Comparison of ENCODE assay signal across 11 cellular contexts in genomic region chr11:16252373-16252772, GRCh38.
DNase-seq lines count a peak whose midpoint lies in the region; ATAC-seq and TF ChIP-seq lines count a peak whose summit lies in the region.
"Had no signal": no experiment of that assay in that cellular context is flagged by ENCODE, and none has a peak within 500 bp of the region (broad histone marks: within the 10 kb centered on the region; RNA-seq: fewer than 3 reads in every experiment).

No MANE protein-coding gene starts in this region.

- H3K27me3 ChIP-seq in breast epithelium (no peaks in the 10 kb centered on the region), RWPE2 (ENCODE audit: insufficient read depth, poor library complexity, severe bottlenecking) (no peaks in the 10 kb centered on the region), transverse colon (no peaks in the 10 kb centered on the region), Karpas-422 (ENCODE audit: low read length) (no peaks in the 10 kb centered on the region)
- H3K27me3 ChIP-seq: adrenal gland had no signal

- H3K9me2 ChIP-seq in Karpas-422 (replicated peaks; ENCODE audit: insufficient read depth, low read length), result no peaks in the 10 kb centered on the region

- TF ChIP-seq CTCF in MCF 10A (IDR thresholded peaks at IDR 0.05; ENCODE audit: unreplicated experiment), result peak; percentile 26
- no peak for TF ChIP-seq CTCF in breast epithelium (IDR thresholded peaks at IDR 0.05)
- TF ChIP-seq CTCF in RWPE2 (IDR thresholded peaks at IDR 0.05; ENCODE audit: poor library complexity, severe bottlenecking), result peak; percentile 16
- peak; percentile 12 to 42 (median 31) for TF ChIP-seq CTCF in transverse colon (IDR thresholded peaks at IDR 0.05)

- DNase-seq in MCF 10A (ENCODE audit: unreplicated experiment) (peak; percentile 16), breast epithelium (ENCODE audit: low spot score in 2 of 2) (no peak), RWPE2 (ENCODE audit: low spot score) (no peak), hepatic stellate cell (ENCODE audit: low spot score) (peak; percentile 2), transverse colon (no peak), Karpas-422 (no peak)
- DNase-seq: adrenal gland, NCI-H446 had no signal

- H3K36me3 ChIP-seq in breast epithelium (no peaks in the 10 kb centered on the region), RWPE2 (ENCODE audit: low read depth) (no peaks in the 10 kb centered on the region), transverse colon (no peaks in the 10 kb centered on the region), Karpas-422 (ENCODE audit: insufficient read depth, low read length) (no peaks in the 10 kb centered on the region)
- H3K36me3 ChIP-seq: adrenal gland had no signal

- no peaks in the 10 kb centered on the region for H3K79me2 ChIP-seq in Karpas-422 (ENCODE audit: low read length)

- H3K4me3 Mint-ChIP-seq in MCF 10A (ENCODE audit: unreplicated experiment), result no peak overlapping the region

- H3K27me3 Mint-ChIP-seq in MCF 10A (ENCODE audit: insufficient read depth, unreplicated experiment), result no peaks in the 10 kb centered on the region

- H3K4me3 ChIP-seq in breast epithelium (no peak overlapping the region), RWPE2 (ENCODE audit: severe bottlenecking) (no peak overlapping the region), transverse colon (no peak overlapping the region), Karpas-422 (ENCODE audit: low read length) (no peak overlapping the region)
- H3K4me3 ChIP-seq: adrenal gland, GM12878 had no signal

- H3K27ac Mint-ChIP-seq in MCF 10A (ENCODE audit: low read depth, unreplicated experiment), result no peak overlapping the region

- peaks cover 4% of the 10 kb centered on the region for H3K9me3 Mint-ChIP-seq in MCF 10A (ENCODE audit: unreplicated experiment)

- TF ChIP-seq EP300 in transverse colon (IDR thresholded peaks at IDR 0.05; ENCODE audit: low read depth), result no peak

- 20 to 48% methylated on average over 1 to 4 of the region's 4 CpGs for WGBS in transverse colon (ENCODE audit: low coverage in 1 of 2), 2 donors

- H3K9me3 ChIP-seq in breast epithelium (no peaks in the 10 kb centered on the region), RWPE2 (ENCODE audit: severe bottlenecking) (no peaks in the 10 kb centered on the region), transverse colon (no peaks in the 10 kb centered on the region), Karpas-422 (ENCODE audit: low read length) (no peaks in the 10 kb centered on the region)
- H3K9me3 ChIP-seq: adrenal gland had no signal

- CTCF ChIA-PET in MCF 10A (lab: Yijun Ruan, JAX), result interaction anchor here (0.7 to 0.9 kb wide), 2 partner anchors 167 to 1176 kb away, joined by 3 to 4 read pairs; no protein-coding TSS in a partner anchor

- ATAC-seq in RWPE2 (ENCODE audit: low read depth) (no peak), HG02588 (IDR thresholded peaks at IDR 0.05; ENCODE audit: unreplicated experiment) (no peak), GM21381 (IDR thresholded peaks at IDR 0.05; ENCODE audit: unreplicated experiment) (no peak)
- ATAC-seq: GM12878 had no signal

- TF ChIP-seq POLR2A in breast epithelium (IDR thresholded peaks at IDR 0.05), result no peak
- TF ChIP-seq POLR2A in transverse colon (IDR thresholded peaks at IDR 0.05), result no peak

- H3K36me3 Mint-ChIP-seq in MCF 10A (ENCODE audit: insufficient read depth, unreplicated experiment), result peaks cover 6% of the 10 kb centered on the region

- no peaks in the 10 kb centered on the region for H3K4me1 Mint-ChIP-seq in MCF 10A (ENCODE audit: insufficient read depth, unreplicated experiment)

- no peak overlapping the region for H3K27ac ChIP-seq in breast epithelium
- H3K27ac ChIP-seq in RWPE2 (ENCODE audit: poor library complexity, severe bottlenecking), result no peak overlapping the region
- no peak overlapping the region for H3K27ac ChIP-seq in transverse colon
- no peak overlapping the region for H3K27ac ChIP-seq in Karpas-422 (ENCODE audit: low read length)
- H3K27ac ChIP-seq: adrenal gland had no signal

- H2AFZ ChIP-seq in Karpas-422 (ENCODE audit: low read length), result no peak overlapping the region

- no TSS peak for BruUV-seq in MCF 10A (replicated peaks; lab: Mats Ljungman, UMichigan)

- no peaks in the 10 kb centered on the region for H3K4me1 ChIP-seq in breast epithelium
- no peaks in the 10 kb centered on the region for H3K4me1 ChIP-seq in RWPE2 (ENCODE audit: insufficient read depth, poor library complexity, severe bottlenecking)
- no peaks in the 10 kb centered on the region for H3K4me1 ChIP-seq in transverse colon
- no peaks in the 10 kb centered on the region for H3K4me1 ChIP-seq in Karpas-422 (ENCODE audit: low read length)
- H3K4me1 ChIP-seq: adrenal gland had no signal

- intact Hi-C loops in MCF 10A (cut with micrococcal nuclease), result loop anchor here (1.0 kb wide), 1 partner anchor 354 kb away; no protein-coding TSS in a partner anchor
- intact Hi-C loops in breast epithelium (cut with DNase I; ENCODE audit: low total_unique reads), result no loop called here
- intact Hi-C loops in transverse colon (cut with DNase I; ENCODE audit: low total_unique reads), result no loop called here

- POLR2A ChIA-PET in MCF 10A (lab: Yijun Ruan, JAX), result interaction anchor here (1.2 kb wide), 1 partner anchor 354 kb away, joined by 4 read pairs; no protein-coding TSS in a partner anchor

- no peak overlapping the region for H3K9ac ChIP-seq in Karpas-422 (ENCODE audit: low read length)

- in situ Hi-C loops in transverse colon (cut with MboI; ENCODE audit: low pct_ligation_motif_present in 1 of 4, low pct_unique_long_range_greater_than_20kb in 1 of 4, low sequenced_read_pairs in 3 of 4), result no loop called here

- no peak overlapping the region for H3K4me2 ChIP-seq in Karpas-422 (ENCODE audit: low read depth, low read length, poor library complexity, severe bottlenecking)

- no peaks in the 10 kb centered on the region for H4K20me1 ChIP-seq in Karpas-422 (ENCODE audit: insufficient read depth, low read depth, low read length)

Comparison
In these comparisons a context has a peak if more than half of its experiments do, and no peak if none do; other contexts are left out.
1. DNase-seq: peak in MCF 10A (single experiment) and hepatic stellate cell (single experiment); none in breast epithelium (0 of 2), RWPE2 (single experiment), transverse colon (single experiment) and Karpas-422 (single experiment).
2. CTCF ChIP-seq: peak in MCF 10A (single experiment), RWPE2 (single experiment) and transverse colon (5 of 5); none in breast epithelium (0 of 3).